ENCODE assay signal across 8 cellular contexts in the genomic region with DNA sequence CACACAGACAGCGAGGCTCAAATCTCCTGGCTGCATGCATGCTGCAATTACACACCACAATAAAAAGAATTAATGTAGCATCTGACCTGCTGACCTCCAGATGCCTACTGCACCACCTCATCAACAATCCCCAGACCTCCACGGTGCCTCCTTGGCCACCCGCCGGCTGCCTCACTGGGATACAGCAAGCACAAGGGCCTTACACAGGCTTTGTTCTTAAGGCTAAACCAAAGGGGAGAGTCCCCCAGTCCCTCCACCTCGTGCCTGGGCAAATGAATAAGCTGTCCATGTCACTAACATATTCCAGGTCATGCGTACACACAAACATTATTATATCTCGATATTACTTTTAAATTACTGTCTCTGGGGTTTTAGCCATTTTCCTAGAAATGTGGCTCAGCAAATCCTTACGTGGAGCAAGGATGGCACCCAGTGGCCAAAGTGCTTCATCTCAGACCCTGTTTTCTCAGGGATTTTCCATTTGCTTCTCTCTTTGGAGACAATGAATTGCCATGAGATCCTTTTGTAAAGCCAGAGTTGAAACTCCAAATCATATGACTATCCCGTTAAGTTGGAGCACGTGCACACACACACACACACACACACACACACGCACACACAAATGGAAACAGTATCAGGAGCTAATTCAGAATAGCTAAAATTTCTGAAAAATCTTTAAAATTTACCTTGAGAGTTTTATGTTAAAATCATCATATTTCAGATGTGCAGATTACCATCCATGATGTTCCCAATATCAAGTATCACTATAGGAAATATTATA.
A peak's percentile ranks its signal among the peaks of the same experiment; 100 is the strongest.
DNase-seq lines count a peak whose midpoint lies in the region; ATAC-seq and TF ChIP-seq lines count a peak whose summit lies in the region.

No MANE protein-coding gene starts in this region.

- H3K4me3 ChIP-seq in LNCaP clone FGC (ENCODE audit: low read depth, low read length) (no peak overlapping the region), WI38 (ENCODE audit: low read depth, low read length) (no peak overlapping the region)

- ATAC-seq in HG02970 (IDR thresholded peaks at IDR 0.05; ENCODE audit: low FRiP score, unreplicated experiment), result no peak
- no peak for ATAC-seq in HG03520 (IDR thresholded peaks at IDR 0.05; ENCODE audit: unreplicated experiment)
- no peak for ATAC-seq in HG02571 (IDR thresholded peaks at IDR 0.05; ENCODE audit: unreplicated experiment)

- TF ChIP-seq CTCF in LNCaP clone FGC (IDR thresholded peaks at IDR 0.05; ENCODE audit: control insufficient read depth, extremely low read depth, insufficient read depth) (peak; percentile 67), WI38 (IDR thresholded peaks at IDR 0.05; ENCODE audit: low read depth, low read length) (peak; percentile 22; the same call in 1 of the 2 replicates)

- peak; percentile 31 for DNase-seq in DMS 273 treated with DMSO at 0.1 percent for 48 hours (lab: John Stamatoyannopoulos, UW)
- no peak for DNase-seq in LNCaP clone FGC (ENCODE audit: low read depth)
- DNase-seq in hypothalamus (lab: John Stamatoyannopoulos, UW), result peak in 35 of 51 donors; percentile 1 to 66 (median 19)
- DNase-seq in stromal cell of bone marrow (ENCODE audit: low read depth), result peak; percentile 34
